Comparison of ENCODE assay signal across 8 cellular contexts in genomic region chr19:40422428-40423226, GRCh38. TPM values are rescaled to one million over a fixed set of nuclear protein-coding genes. Genes with fewer than 3 reads are reported as not detected.
A peak's percentile ranks its signal among the peaks of the same experiment; 100 is the strongest.
DNase-seq lines count a peak whose midpoint lies in the region; ATAC-seq and TF ChIP-seq lines count a peak whose summit lies in the region.

No MANE protein-coding gene starts in this region.

- H3K27me3 ChIP-seq in BLaER1 treated with 17β-estradiol and CSF1 and Interleukin-3, amounts not matched to agents 10 nM and 100 nM, result no peaks in the 10 kb centered on the region
- no peaks in the 10 kb centered on the region for H3K27me3 ChIP-seq in PC-9 (ENCODE audit: insufficient read depth, low read depth)
- H3K27me3 ChIP-seq in osteoblast (ENCODE audit: insufficient read depth, low read length), result no peaks in the 10 kb centered on the region

- H2AFZ ChIP-seq in PC-9 (no peak overlapping the region), osteoblast (ENCODE audit: low read length) (no peak overlapping the region)

- TF ChIP-seq CTCF in PC-9 (conservative IDR thresholded peaks at IDR 0.05) (no peak), osteoblast (IDR thresholded peaks at IDR 0.05; ENCODE audit: extremely low read depth, low read depth, low read length) (no peak)

- peak overlapping the region; percentile 82 to 85 for H3K4me3 Mint-ChIP-seq in effector memory CD8-positive, alpha-beta T cell

- peak overlapping the region in 9 of 11 experiments; percentile 18 to 97 (median 89); a peak in 13 of 22 replicates for H3K9ac ChIP-seq in BLaER1 treated with 17β-estradiol and CSF1 and Interleukin-3, amounts not matched to agents 10 nM and 100 nM

- peaks cover 45 to 72% (median 65%) of the 10 kb centered on the region in 10 experiments for H3K4me1 ChIP-seq in BLaER1 treated with 17β-estradiol and CSF1 and Interleukin-3, amounts not matched to agents 10 nM and 100 nM
- peaks cover 12% of the 10 kb centered on the region for H3K4me1 ChIP-seq in PC-9 (replicated peaks; ENCODE audit: insufficient read depth)
- peaks cover 20% of the 10 kb centered on the region for H3K4me1 ChIP-seq in osteoblast (ENCODE audit: insufficient read depth, low read length)

- no peaks in the 10 kb centered on the region for H3K9me3 ChIP-seq in BLaER1 treated with 17β-estradiol and CSF1 and Interleukin-3, amounts not matched to agents 10 nM and 100 nM (replicated peaks in 1 of 11)
- H3K9me3 ChIP-seq in PC-9 (ENCODE audit: insufficient read depth, low read depth), result no peaks in the 10 kb centered on the region
- no peaks in the 10 kb centered on the region for H3K9me3 ChIP-seq in osteoblast (ENCODE audit: low read depth, low read length)

- H3K36me3 Mint-ChIP-seq in effector memory CD8-positive, alpha-beta T cell (ENCODE audit: insufficient read depth), result peaks cover 53% of the 10 kb centered on the region

- CTCF ChIA-PET in PC-9 (lab: Charles Lee), result interaction anchor here (0.6 to 1.4 kb wide), 2 partner anchors 20 to 26 kb away, joined by 3 to 4 read pairs; no protein-coding TSS in a partner anchor

- no peak for DNase-seq in PC-9
- no peak for DNase-seq in effector memory CD8-positive, alpha-beta T cell
- DNase-seq in osteoblast (ENCODE audit: insufficient read length, low spot score, missing footprints), result no peak
- no peak for DNase-seq in NCI-H2029 (lab: John Stamatoyannopoulos, UW)
- DNase-seq in stimulated activated naive CD4-positive, alpha-beta T cell treated with Interleukin-2 at 50 U/mL for 16 hours (lab: John Stamatoyannopoulos, UW), result no peak
- DNase-seq in activated CD8-positive, alpha-beta memory T cell treated with anti-CD3 and anti-CD28 coated beads, Interleukin-2, amount 50 U/mL, for 4 hours, result no peak

- peaks cover 0 to 43% (median 14%) of the 10 kb centered on the region in 11 experiments; a peak in 13 of 22 replicates for H4K20me1 ChIP-seq in BLaER1 treated with 17β-estradiol and CSF1 and Interleukin-3, amounts not matched to agents 10 nM and 100 nM
- no peaks in the 10 kb centered on the region for H4K20me1 ChIP-seq in PC-9 (ENCODE audit: insufficient read depth)
- no peaks in the 10 kb centered on the region for H4K20me1 ChIP-seq in osteoblast (ENCODE audit: insufficient read depth, low read length)

- no peaks in the 10 kb centered on the region for H3K9me2 ChIP-seq in PC-9 (ENCODE audit: insufficient read depth)

- BruUV-seq in PC-9 (replicated peaks; lab: Mats Ljungman, UMichigan), result no TSS peak

- H3K79me2 ChIP-seq in PC-9 (ENCODE audit: low read depth) (peaks cover 28% of the 10 kb centered on the region), osteoblast (ENCODE audit: insufficient read depth, low read length) (peaks cover 32% of the 10 kb centered on the region)

- intact Hi-C loops in PC-9 (cut with micrococcal nuclease; ENCODE audit: unreplicated experiment), result loop anchor here (10.0 kb wide), 1 partner anchor 102 kb away; no protein-coding TSS in a partner anchor

- H3K27me3 Mint-ChIP-seq in effector memory CD8-positive, alpha-beta T cell, result no peaks in the 10 kb centered on the region

- peak overlapping the region in 2 of 10 experiments; percentile 85 to 95; a peak in 2 of 20 replicates for H3K4me3 ChIP-seq in BLaER1 treated with 17β-estradiol and CSF1 and Interleukin-3, amounts not matched to agents 10 nM and 100 nM
- H3K4me3 ChIP-seq in PC-9, result no peak overlapping the region
- H3K4me3 ChIP-seq in osteoblast (ENCODE audit: insufficient read depth, low read length), result no peak overlapping the region

- peaks cover 5% of the 10 kb centered on the region; the same call in 1 of the 2 replicates for H3F3A ChIP-seq in PC-9 (ENCODE audit: insufficient read depth, low read depth)

- POLR2A ChIA-PET in PC-9 (lab: Charles Lee; ENCODE audit: unreplicated experiment), result interaction anchor here (0.7 kb wide), 1 partner anchor 28 kb away, joined by 6 read pairs; no protein-coding TSS in a partner anchor

- peaks cover 11 to 21% (median 18%) of the 10 kb centered on the region in 11 experiments for H3K36me3 ChIP-seq in BLaER1 treated with 17β-estradiol and CSF1 and Interleukin-3, amounts not matched to agents 10 nM and 100 nM
- no peaks in the 10 kb centered on the region for H3K36me3 ChIP-seq in PC-9 (ENCODE audit: low read depth)
- H3K36me3 ChIP-seq in osteoblast (ENCODE audit: insufficient read depth, low read length), result peaks cover 15% of the 10 kb centered on the region

- H3K9me3 Mint-ChIP-seq in effector memory CD8-positive, alpha-beta T cell, result no peaks in the 10 kb centered on the region

- H3K4me2 ChIP-seq in BLaER1 treated with 17β-estradiol and CSF1 and Interleukin-3, amounts not matched to agents 10 nM and 100 nM, result peak overlapping the region in 6 of 11 experiments; percentile 89 to 98 (median 96); a peak in 10 of 22 replicates
- no peak overlapping the region; the same call in 1 of the 2 replicates for H3K4me2 ChIP-seq in PC-9
- H3K4me2 ChIP-seq in osteoblast (ENCODE audit: insufficient read depth, low read length), result no peak overlapping the region

- H3K27ac ChIP-seq in BLaER1 treated with 17β-estradiol and CSF1 and Interleukin-3, amounts not matched to agents 10 nM and 100 nM, result peak overlapping the region in 3 of 11 experiments; percentile 89 to 98 (median 96); a peak in 3 of 22 replicates
- H3K27ac ChIP-seq in PC-9 (peak overlapping the region; percentile 89; the same call in 1 of the 2 replicates), osteoblast (ENCODE audit: low read depth, low read length) (peak overlapping the region; percentile 94)

- H3K4me1 Mint-ChIP-seq in effector memory CD8-positive, alpha-beta T cell (ENCODE audit: low read depth in 2 of 2), result peaks cover 17 to 19% of the 10 kb centered on the region in 2 donors

- ATAC-seq in effector memory CD8-positive, alpha-beta T cell (replicated peaks), result no peak
- ATAC-seq in GM21717 (IDR thresholded peaks at IDR 0.05; ENCODE audit: unreplicated experiment), result no peak

- peak overlapping the region in 1 of 2 donors; percentile 95 for H3K27ac Mint-ChIP-seq in effector memory CD8-positive, alpha-beta T cell

RNA-seq across cellular contexts. Expression of gene SERTAD1, which starts 3.2 kb away (rescaled TPM):
- 7.8 and 8.5 TPM in 2 replicates for total RNA-seq in PC-9 (2021)
- 15.2 and 15.3 TPM in 2 replicates for total RNA-seq in osteoblast

RNA-seq across cellular contexts. Expression of gene PRX, which starts 9.4 kb away (rescaled TPM):
- total RNA-seq in PC-9 (2021), result 6.6 and 9.2 TPM in 2 replicates
- 2.7 and 3.3 TPM in 2 replicates for total RNA-seq in osteoblast

RNA-seq across cellular contexts. Expression of gene SERTAD3, which starts 21.5 kb away (rescaled TPM):
- total RNA-seq in PC-9 (2021) (35.9 and 41.4 TPM in 2 replicates), osteoblast (21.2 and 23.5 TPM in 2 replicates)

RNA-seq across cellular contexts. Expression of gene HIPK4, which starts 32.6 kb away (rescaled TPM):
- 0.37 and 0.38 TPM in 2 replicates for total RNA-seq in PC-9 (2021)
- total RNA-seq in osteoblast, result 0.29 and 0.36 TPM in 2 replicates

RNA-seq across cellular contexts. Expression of gene BLVRB, which starts 42.9 kb away (rescaled TPM):
- 204 and 239 TPM in 2 replicates for total RNA-seq in PC-9 (2021)
- 75.7 and 82.2 TPM in 2 replicates for total RNA-seq in osteoblast

Comparison
In these comparisons a context has a peak if more than half of its experiments do, and no peak if none do; other contexts are left out.
1. H3K4me2 ChIP-seq: peak in BLaER1 treated with 17β-estradiol and CSF1 and Interleukin-3, amounts not matched to agents 10 nM and 100 nM (6 of 11); none in PC-9 (single experiment) and osteoblast (single experiment).